18 cellular contexts compared by ENCODE assay signal in genomic region chr3:65146149-65146548, GRCh38.
DNase-seq lines count a peak whose midpoint lies in the region; ATAC-seq, FAIRE-seq and TF ChIP-seq lines count a peak whose summit lies in the region.
"Had no signal": no experiment of that assay in that cellular context is flagged by ENCODE, and none has a peak within 500 bp of the region (broad histone marks: within the 10 kb centered on the region; RNA-seq: fewer than 3 reads in every experiment).

No MANE protein-coding gene starts in this region.

- peak overlapping the region in 1 of 10 donors; percentile 83 for H3K27ac Mint-ChIP-seq in naive thymus-derived CD8-positive, alpha-beta T cell
- H3K27ac Mint-ChIP-seq: activated T-cell treated with anti-CD3 and anti-CD28 coated beads, Interleukin-2, amount 50 U/mL, for 24 hours; memory B cell had no signal

- no peak overlapping the region for H4K5ac ChIP-seq in H1 (ENCODE audit: insufficient read length, low read depth, low read length)

- peak overlapping the region; percentile 24 to 33; a peak in 2 of 4 replicates for H3K4me2 ChIP-seq in H1 (ENCODE audit: insufficient read depth in 1 of 2, low read depth in 2 of 2, low read length in 2 of 2)

- H3K23me2 ChIP-seq in H1 (ENCODE audit: low read depth, low read length), result no peaks in the 10 kb centered on the region

- H3K9ac ChIP-seq in H1 (replicated peaks in 1 of 4; ENCODE audit: extremely low read depth in 1 of 4, low read depth in 3 of 4, low read length in 3 of 4) (no peak overlapping the region), kidney (ENCODE audit: low read length in 2 of 2) (no peak overlapping the region)

- no peak overlapping the region for H3K14ac ChIP-seq in H1 (ENCODE audit: insufficient read length)

- ATAC-seq in lower lobe of right lung, result peak; percentile 82 to 84
- ATAC-seq in naive thymus-derived CD8-positive, alpha-beta T cell, result no peak
- ATAC-seq: gastroesophageal sphincter had no signal

- no peak overlapping the region for H3K27ac ChIP-seq in H1 (ENCODE audit: low read depth, low read length)
- H3K27ac ChIP-seq in lower lobe of right lung, result no peak overlapping the region
- no peak overlapping the region for H3K27ac ChIP-seq in kidney (ENCODE audit: low read depth in 2 of 2, low read length in 2 of 2)
- H3K27ac ChIP-seq: gastroesophageal sphincter, VCaP had no signal

- H2BK12ac ChIP-seq in H1 (ENCODE audit: low read depth, low read length), result peak overlapping the region; percentile 13; the same call in 1 of the 2 replicates

- H2BK20ac ChIP-seq in H1 (ENCODE audit: low read length), result no peak overlapping the region; the same call in 1 of the 2 replicates

- POLR2A ChIA-PET in H1 (lab: Charles Lee; ENCODE audit: partially characterized antibody), result no interaction called here
- POLR2A ChIA-PET in naive thymus-derived CD8-positive, alpha-beta T cell (lab: Charles Lee), result no interaction called here

- H3K9me3 ChIP-seq in H1 (ENCODE audit: insufficient read depth in 2 of 2, low read depth in 1 of 2, low read length in 1 of 2) (no peaks in the 10 kb centered on the region), lower lobe of right lung (no peaks in the 10 kb centered on the region), kidney (ENCODE audit: control insufficient read depth in 1 of 2, low read length in 2 of 2) (no peaks in the 10 kb centered on the region)
- H3K9me3 ChIP-seq: gastroesophageal sphincter had no signal

- H3K4me3 Mint-ChIP-seq in naive thymus-derived CD8-positive, alpha-beta T cell, result no peak overlapping the region
- H3K4me3 Mint-ChIP-seq: activated T-cell treated with anti-CD3 and anti-CD28 coated beads, Interleukin-2, amount 50 U/mL, for 24 hours; memory B cell had no signal

- H3K36me3 Mint-ChIP-seq in naive thymus-derived CD8-positive, alpha-beta T cell, result no peaks in the 10 kb centered on the region
- H3K36me3 Mint-ChIP-seq: memory B cell had no signal

- intact Hi-C loops in lower lobe of right lung (cut with DNase I) (no loop called here), kidney (cut with DNase I) (no loop called here)

- peak; percentile 9 for DNase-seq in AG10803 (ENCODE audit: low read depth)
- DNase-seq in M059J (ENCODE audit: low read depth), result peak; percentile 39
- peak; percentile 50 to 53 for DNase-seq in H1 (ENCODE audit: low read depth in 1 of 2, low spot score in 2 of 2)
- DNase-seq in lower lobe of right lung, result no peak
- DNase-seq in kidney, result no peak
- no peak for DNase-seq in HUDEP-2 (lab: John Stamatoyannopoulos, UW; ENCODE audit: unreplicated experiment in 76 of 76)
- DNase-seq in amygdala (lab: John Stamatoyannopoulos, UW), result no peak
- DNase-seq in naive thymus-derived CD8-positive, alpha-beta T cell, result no peak
- DNase-seq: activated T-cell treated with anti-CD3 and anti-CD28 coated beads, Interleukin-2, amount 50 U/mL, for 24 hours; DMS79; effector CD4-positive, alpha-beta T cell; GOT3; NCI-H146; NCI-H748 treated with DMSO at 0.1 percent for 48 hours; stimulated activated CD4-positive, alpha-beta T cell treated with anti-CD3 and anti-CD28 coated beads, Interleukin-1b, Interleukin-23, amount 100 ng/mL, for 48 hours had no signal

- peaks cover 0 to 24% (median 3%) of the 10 kb centered on the region in 9 donors for H3K9me3 Mint-ChIP-seq in naive thymus-derived CD8-positive, alpha-beta T cell

- TF ChIP-seq POLR2A in H1 (IDR thresholded peaks at IDR 0.05; ENCODE audit: control extremely low read depth in 1 of 2, low read depth in 2 of 2, low read length in 2 of 2), result no peak

- H2AK5ac ChIP-seq in H1 (ENCODE audit: low read depth, low read length), result no peak overlapping the region

- H2BK120ac ChIP-seq in H1 (replicated peaks; ENCODE audit: low read depth, low read length), result no peak overlapping the region

- H2BK15ac ChIP-seq in H1 (ENCODE audit: low read length), result no peak overlapping the region

- H4K8ac ChIP-seq in H1 (ENCODE audit: extremely low read depth, insufficient read depth, low read length), result no peak overlapping the region

- H3K27me3 ChIP-seq in H1 (replicated peaks in 1 of 4; ENCODE audit: control insufficient read depth in 3 of 4, extremely low read depth in 1 of 4, insufficient read depth in 3 of 4, low read length in 3 of 4) (no peaks in the 10 kb centered on the region), lower lobe of right lung (ENCODE audit: low read depth) (no peaks in the 10 kb centered on the region)
- H3K27me3 ChIP-seq: gastroesophageal sphincter had no signal

- H3K4me3 ChIP-seq in AG10803 (ENCODE audit: low read length) (no peak overlapping the region), H1 (ENCODE audit: extremely low read depth in 1 of 4, insufficient read depth in 2 of 4, low read depth in 3 of 4, low read length in 4 of 4) (peak overlapping the region in 1 of 4 experiments; percentile 4; a peak in 1 of 8 replicates), lower lobe of right lung (no peak overlapping the region), kidney (ENCODE audit: low read length in 2 of 2) (no peak overlapping the region)
- H3K4me3 ChIP-seq: gastroesophageal sphincter had no signal

- 28% methylated on average over 3 of the region's 3 CpGs; no CpG with 5 or more reads in 1 of the 2 experiments for WGBS in H1 (ENCODE audit: extremely low coverage in 1 of 2, insufficient coverage in 1 of 2, insufficient read length in 1 of 2, insufficient replicate concordance in 2 of 2, low coverage in 1 of 2, low lambda C conversion rate in 2 of 2, missing lambda C conversion rate in 1 of 2), 2 experiments

- H4K91ac ChIP-seq in H1 (replicated peaks; ENCODE audit: insufficient read length, low read length), result peak overlapping the region; percentile 4

- no peaks in the 10 kb centered on the region for H3K79me1 ChIP-seq in H1 (ENCODE audit: low read depth, low read length)

- H3K79me2 ChIP-seq in H1 (ENCODE audit: control insufficient read depth in 1 of 2, insufficient read depth in 2 of 2, low read length in 2 of 2), result no peaks in the 10 kb centered on the region

- TF ChIP-seq CTCF in AG10803 (conservative IDR thresholded peaks at IDR 0.05; ENCODE audit: low read length) (no peak), H1 (IDR thresholded peaks at IDR 0.05; ENCODE audit: control extremely low read depth in 1 of 3, insufficient read depth in 1 of 3, low read depth in 1 of 3, low read length in 3 of 3) (no peak), lower lobe of right lung (IDR thresholded peaks at IDR 0.05) (no peak), kidney (IDR thresholded peaks at IDR 0.05; ENCODE audit: borderline replicate concordance, extremely low read depth, insufficient read depth) (no peak)

- no peak overlapping the region for H3K18ac ChIP-seq in H1 (ENCODE audit: extremely low read depth, low read length)

- no peak overlapping the region for H3K56ac ChIP-seq in H1 (replicated peaks; ENCODE audit: insufficient read length, low read depth, low read length)

- no peaks in the 10 kb centered on the region for H3K27me3 Mint-ChIP-seq in naive thymus-derived CD8-positive, alpha-beta T cell
- H3K27me3 Mint-ChIP-seq: activated T-cell treated with anti-CD3 and anti-CD28 coated beads, Interleukin-2, amount 50 U/mL, for 24 hours; memory B cell had no signal

- H2AFZ ChIP-seq in H1 (ENCODE audit: low read length), result no peak overlapping the region

- H3K4ac ChIP-seq in H1 (replicated peaks; ENCODE audit: insufficient read length, low read depth, low read length), result no peak overlapping the region

- no peaks in the 10 kb centered on the region for H4K20me1 ChIP-seq in H1 (replicated peaks in 1 of 2; ENCODE audit: control insufficient read depth in 1 of 2, insufficient read depth in 2 of 2, low read length in 2 of 2)

- H3K4me1 ChIP-seq in H1 (replicated peaks in 1 of 4; ENCODE audit: control insufficient read depth in 3 of 4, insufficient read depth in 4 of 4, low read length in 3 of 4) (peaks cover 6 to 16% (median 11%) of the 10 kb centered on the region in 4 experiments; a peak in 5 of 7 replicates), lower lobe of right lung (no peaks in the 10 kb centered on the region), kidney (ENCODE audit: control insufficient read depth in 1 of 2, insufficient read depth in 1 of 2, low read depth in 1 of 2, low read length in 2 of 2) (no peaks in the 10 kb centered on the region)
- H3K4me1 ChIP-seq: gastroesophageal sphincter had no signal

- H3K36me3 ChIP-seq in H1 (ENCODE audit: control insufficient read depth in 2 of 4, insufficient read depth in 4 of 4, low read length in 3 of 4) (no peaks in the 10 kb centered on the region), lower lobe of right lung (no peaks in the 10 kb centered on the region), kidney (ENCODE audit: control insufficient read depth in 1 of 2, insufficient read depth in 2 of 2, low read length in 2 of 2) (no peaks in the 10 kb centered on the region)
- H3K36me3 ChIP-seq: gastroesophageal sphincter had no signal

- H3K4me1 Mint-ChIP-seq in naive thymus-derived CD8-positive, alpha-beta T cell, result no peaks in the 10 kb centered on the region
- H3K4me1 Mint-ChIP-seq: memory B cell had no signal

- H3K23ac ChIP-seq in H1 (ENCODE audit: insufficient read length), result no peak overlapping the region

- H2BK5ac ChIP-seq in H1 (ENCODE audit: low read depth, low read length), result peak overlapping the region; percentile 9; the same call in 1 of the 2 replicates

- TF ChIP-seq RAD21 in H1 (IDR thresholded peaks at IDR 0.05 in 1 of 2, conservative IDR thresholded peaks at IDR 0.05 in 1 of 2; ENCODE audit: low read depth in 2 of 2, low read length in 2 of 2), result no peak

- CTCF ChIA-PET in H1 (lab: Charles Lee; ENCODE audit: partially characterized antibody), result interaction anchor here (1.2 to 2.0 kb wide), 5 partner anchors 9 to 616 kb away, joined by 3 to 5 read pairs (median 4); no protein-coding TSS in a partner anchor

- peak in 1 of 2 experiments; percentile 78; a peak in 1 of 3 replicates for TF ChIP-seq EP300 in H1 (IDR thresholded peaks at IDR 0.05; ENCODE audit: borderline replicate concordance in 1 of 2, low read depth in 2 of 2, low read length in 2 of 2)

- FAIRE-seq in H1 (lab: Jason Lieb, UNC) (peak; percentile 98), kidney (lab: Jason Lieb, UNC) (no peak)

TF ChIP-seq in H1, 55 proteins besides CTCF, POLR2A, EP300 and RAD21 (continues in another document):
- TF ChIP-seq KDM4A (IDR thresholded peaks at IDR 0.05; ENCODE audit: low read depth, low read length, severe bottlenecking), result no peak
- TF ChIP-seq SRF (IDR thresholded peaks at IDR 0.05; ENCODE audit: low read depth, low read length), result no peak; the same call in 1 of the 2 replicates
- peak; percentile 46; the same call in 1 of the 2 replicates for TF ChIP-seq SP1 (IDR thresholded peaks at IDR 0.05; ENCODE audit: low read depth, low read length)
- TF ChIP-seq TEAD4 (IDR thresholded peaks at IDR 0.05; ENCODE audit: low read depth, low read length), result peak; percentile 81
- no peak for TF ChIP-seq CHD2 (IDR thresholded peaks at IDR 0.05; ENCODE audit: low read length)
- no peak for TF ChIP-seq BCL11A (IDR thresholded peaks at IDR 0.05; ENCODE audit: low read depth in 2 of 2, low read length in 2 of 2)
- no peak for TF ChIP-seq GABPA (IDR thresholded peaks at IDR 0.05; ENCODE audit: borderline replicate concordance, insufficient read depth, low read length)
- no peak for TF ChIP-seq SIRT6 (IDR thresholded peaks at IDR 0.05; ENCODE audit: low read length)
- TF ChIP-seq ZNF274 (IDR thresholded peaks at IDR 0.05; ENCODE audit: borderline replicate concordance, extremely low read depth, low read length), result no peak
- peak; percentile 95 for TF ChIP-seq JUND (IDR thresholded peaks at IDR 0.05; ENCODE audit: low read length)

Comparison
In these comparisons a context has a peak if more than half of its experiments do, and no peak if none do; other contexts are left out.
1. DNase-seq: peak in AG10803 (single experiment), M059J (single experiment) and H1 (2 of 2); none in lower lobe of right lung (single experiment), kidney (single experiment), HUDEP-2 (0 of 76), amygdala (0 of 56) and naive thymus-derived CD8-positive, alpha-beta T cell (0 of 10).
2. ATAC-seq: peak in lower lobe of right lung (2 of 2); none in naive thymus-derived CD8-positive, alpha-beta T cell (0 of 2).